15 cellular contexts compared by ENCODE assay signal in the genomic region with DNA sequence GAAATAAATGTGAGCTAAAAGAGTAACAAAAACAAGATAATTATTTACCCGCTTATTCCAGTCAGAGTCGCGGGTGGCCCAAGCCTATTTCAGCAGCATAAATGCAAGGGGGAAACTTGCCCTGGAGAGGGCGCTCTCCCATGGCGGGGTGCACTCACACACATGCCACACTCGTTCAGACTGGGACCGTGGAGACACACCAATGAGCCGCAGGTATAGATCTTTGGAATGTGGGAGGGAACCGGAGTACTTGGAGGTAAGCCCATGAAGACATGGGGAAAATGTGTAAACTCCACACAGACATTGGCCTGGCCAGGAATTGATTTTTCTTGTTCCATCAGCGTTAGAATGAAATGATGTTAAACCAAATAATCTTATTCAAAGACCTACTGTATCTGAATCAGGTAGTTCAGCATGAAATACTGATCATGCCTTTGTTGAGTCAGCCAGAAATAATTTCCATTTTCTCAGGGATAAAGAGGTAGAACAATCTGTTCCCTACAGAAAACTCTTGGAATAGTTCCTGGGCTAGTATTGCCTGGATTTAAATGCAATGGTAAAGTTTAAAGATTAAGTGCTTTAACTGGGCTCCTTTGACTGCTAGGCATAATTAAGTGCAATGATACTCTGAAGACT.
A peak's percentile ranks its signal among the peaks of the same experiment; 100 is the strongest.
DNase-seq lines count a peak whose midpoint lies in the region; ATAC-seq, FAIRE-seq and TF ChIP-seq lines count a peak whose summit lies in the region.
"Had no signal": no experiment of that assay in that cellular context is flagged by ENCODE, and none has a peak within 500 bp of the region (broad histone marks: within the 10 kb centered on the region; RNA-seq: fewer than 3 reads in every experiment).

No MANE protein-coding gene starts in this region.

- H4K20me1 ChIP-seq in HCT116 (ENCODE audit: insufficient read depth) (no peaks in the 10 kb centered on the region), K562 (replicated peaks; ENCODE audit: control insufficient read depth, insufficient read depth, low read length) (no peaks in the 10 kb centered on the region)

- TF ChIP-seq POLR2A in HCT116 (IDR thresholded peaks at IDR 0.05; ENCODE audit: borderline replicate concordance, extremely low read depth, insufficient read depth, insufficient read length): no peak
- TF ChIP-seq POLR2A in K562 (conservative IDR thresholded peaks at IDR 0.05): no peak
- TF ChIP-seq POLR2A in esophagus squamous epithelium (IDR thresholded peaks at IDR 0.05): no peak

- RAD21 ChIA-PET in HCT116 (lab: Charles Lee; ENCODE audit: low non-redundant PET in 1 of 2, low total read pairs in 2 of 2, uncharacterized antibody in 2 of 2, unreplicated experiment in 2 of 2): no interaction called here

- ATAC-seq in HCT116 (peak; percentile 91), K562 (peak; percentile 68; the same call in 2 of the 3 replicates), GM18520 (IDR thresholded peaks at IDR 0.05; ENCODE audit: unreplicated experiment) (no peak)
- ATAC-seq: left cardiac atrium had no signal

- DNase-seq in HCT116 (ENCODE audit: low read depth, low spot score): no peak
- peak in 2 of 4 experiments; percentile 7 to 8 for DNase-seq in K562 (ENCODE audit: extremely low read depth in 1 of 4, low spot score in 3 of 4)
- DNase-seq in iPS-NIHi7 (ENCODE audit: extremely low spot score): peak; percentile 87
- no peak for DNase-seq in NCI-H1436 treated with DMSO at 0.1 percent for 48 hours (lab: John Stamatoyannopoulos, UW)
- DNase-seq in esophagus squamous epithelium (lab: John Stamatoyannopoulos, UW): no peak
- DNase-seq in small intestine: no peak
- DNase-seq: activated CD4-positive, alpha-beta T cell treated with anti-CD3 and anti-CD28 coated beads, Interleukin-2, amount 50 U/mL, for 48 hours; CD8-positive, alpha-beta memory T cell; GF-D8; Kasumi-1; left cardiac atrium; NCI-H1417 treated with DMSO at 0.1 percent for 48 hours had no signal

- H3K4me2 ChIP-seq in HCT116 (ENCODE audit: low read length): no peak overlapping the region
- no peak overlapping the region for H3K4me2 ChIP-seq in K562 (ENCODE audit: insufficient read depth, low read length)

- POLR2A ChIA-PET in HCT116 (lab: Charles Lee) (no interaction called here), K562 (lab: Yijun Ruan, JAX) (no interaction called here)

- H3K79me2 ChIP-seq in HCT116 (ENCODE audit: insufficient read depth, low read length) (no peaks in the 10 kb centered on the region), K562 (ENCODE audit: control insufficient read depth, insufficient read depth, low read length) (no peaks in the 10 kb centered on the region)

- H3K9me3 ChIP-seq in HCT116 (ENCODE audit: control insufficient read depth in 1 of 2, insufficient read depth in 1 of 2, low read depth in 1 of 2, low read length in 2 of 2) (no peaks in the 10 kb centered on the region), K562 (replicated peaks; ENCODE audit: control insufficient read depth, insufficient read depth, low read depth, low read length) (no peaks in the 10 kb centered on the region), esophagus squamous epithelium (no peaks in the 10 kb centered on the region), small intestine (ENCODE audit: control insufficient read depth, low read depth) (no peaks in the 10 kb centered on the region)

- intact Hi-C loops in HCT116 (cut with micrococcal nuclease): no loop called here
- intact Hi-C loops in K562 (cut with micrococcal nuclease): no loop called here
- intact Hi-C loops in esophagus squamous epithelium (cut with DNase I): no loop called here

- H2AFZ ChIP-seq in HCT116 (ENCODE audit: low read depth, low read length, poor library complexity, severe bottlenecking) (no peak overlapping the region), K562 (ENCODE audit: low read depth, low read length) (no peak overlapping the region)

- CTCF ChIA-PET in HCT116 (lab: Charles Lee) (no interaction called here), K562 (lab: Yijun Ruan, JAX; ENCODE audit: low intra/inter-chr PET ratio) (no interaction called here)

- H3K36me3 ChIP-seq in HCT116 (ENCODE audit: control insufficient read depth in 1 of 2, insufficient read depth in 2 of 2, low read length in 2 of 2) (no peaks in the 10 kb centered on the region), K562 (ENCODE audit: control insufficient read depth, insufficient read depth, low read length) (no peaks in the 10 kb centered on the region), esophagus squamous epithelium (no peaks in the 10 kb centered on the region), small intestine (ENCODE audit: control insufficient read depth in 2 of 2, insufficient read depth in 2 of 2, low read length in 2 of 2) (no peaks in the 10 kb centered on the region)

- H3K9me2 ChIP-seq in HCT116 (ENCODE audit: insufficient read depth): no peaks in the 10 kb centered on the region

- H3K27me3 ChIP-seq in HCT116 (ENCODE audit: insufficient read depth, low read length): no peaks in the 10 kb centered on the region
- no peaks in the 10 kb centered on the region for H3K27me3 ChIP-seq in K562 (ENCODE audit: control insufficient read depth in 2 of 2, insufficient read depth in 2 of 2, low read length in 2 of 2)
- H3K27me3 ChIP-seq in esophagus squamous epithelium: peaks cover 0 to 1% (median 0%) of the 10 kb centered on the region in 4 donors
- no peaks in the 10 kb centered on the region for H3K27me3 ChIP-seq in small intestine (ENCODE audit: control insufficient read depth in 2 of 2, insufficient read depth in 2 of 2, low read length in 2 of 2)

- no peaks in the 10 kb centered on the region for H3K9me1 ChIP-seq in K562 (ENCODE audit: control insufficient read depth, insufficient read depth, low read length)

- no peak for FAIRE-seq in K562 (lab: Jason Lieb, UNC)
- no peak for FAIRE-seq in small intestine (lab: Jason Lieb, UNC)

- peak overlapping the region; percentile 12; the same call in 1 of the 2 replicates for H3K27ac ChIP-seq in 22Rv1
- H3K27ac ChIP-seq in HCT116 (ENCODE audit: low read depth, low read length): no peak overlapping the region
- H3K27ac ChIP-seq in K562 (ENCODE audit: extremely low read depth, low read depth, low read length): no peak overlapping the region
- H3K27ac ChIP-seq in esophagus squamous epithelium: no peak overlapping the region
- no peak overlapping the region for H3K27ac ChIP-seq in small intestine (ENCODE audit: low read depth in 1 of 2, low read length in 1 of 2)
- H3K27ac ChIP-seq: epithelial cell of prostate had no signal

- 29% methylated on average over 10 of the region's 10 CpGs for WGBS in K562 (ENCODE audit: insufficient coverage, low coverage, missing lambda C conversion rate)
- 36 to 43% methylated on average over 10 of the region's 10 CpGs for WGBS in esophagus squamous epithelium, 2 donors
- WGBS in small intestine, 3 donors: 40 to 44% (median 41%) methylated on average over 10 of the region's 10 CpGs

- in situ Hi-C loops in K562 (cut with MboI): no loop called here

- no peak for TF ChIP-seq EP300 in K562 (IDR thresholded peaks at IDR 0.05; ENCODE audit: low read length)

- no peak overlapping the region for H3K4me3 ChIP-seq in HCT116 (replicated peaks in 1 of 2; ENCODE audit: low read depth in 1 of 2, low read length in 2 of 2)
- H3K4me3 ChIP-seq in K562: no peak overlapping the region
- H3K4me3 ChIP-seq in esophagus squamous epithelium: no peak overlapping the region
- H3K4me3 ChIP-seq in small intestine (ENCODE audit: low read depth in 1 of 2, low read length in 2 of 2): no peak overlapping the region

- BruUV-seq in HCT116 (replicated peaks; lab: Mats Ljungman, UMichigan): no TSS peak
- BruUV-seq in K562 (replicated peaks; lab: Mats Ljungman, UMichigan): no TSS peak

- TF ChIP-seq RAD21 in HCT116 (IDR thresholded peaks at IDR 0.05; ENCODE audit: low read depth): no peak
- TF ChIP-seq RAD21 in K562 (CRISPR knock-in tag; conservative IDR thresholded peaks at IDR 0.05 in 1 of 2, IDR thresholded peaks at IDR 0.05 in 1 of 2): no peak

- no peak overlapping the region for H3K9ac ChIP-seq in HCT116 (ENCODE audit: low read length)
- H3K9ac ChIP-seq in K562 (ENCODE audit: insufficient read depth in 1 of 2, low read depth in 2 of 2, low read length in 2 of 2): no peak overlapping the region

- H3K4me1 ChIP-seq in HCT116 (ENCODE audit: control insufficient read depth in 1 of 2, insufficient read depth in 2 of 2, low read length in 2 of 2): no peaks in the 10 kb centered on the region; a peak in 1 of 4 replicates
- H3K4me1 ChIP-seq in K562 (replicated peaks in 1 of 2; ENCODE audit: control insufficient read depth in 2 of 2, insufficient read depth in 2 of 2, low read length in 2 of 2): no peaks in the 10 kb centered on the region
- no peaks in the 10 kb centered on the region for H3K4me1 ChIP-seq in esophagus squamous epithelium
- no peaks in the 10 kb centered on the region for H3K4me1 ChIP-seq in small intestine (ENCODE audit: control insufficient read depth in 2 of 2, insufficient read depth in 1 of 2, low read depth in 1 of 2, low read length in 1 of 2)

- TF ChIP-seq CTCF in 22Rv1 (IDR thresholded peaks at IDR 0.05) (peak; percentile 63), HCT116 (IDR thresholded peaks at IDR 0.05 in 2 of 3, conservative IDR thresholded peaks at IDR 0.05 in 1 of 3; ENCODE audit: borderline replicate concordance in 1 of 3, insufficient read depth in 1 of 3, low read depth in 2 of 3, low read length in 2 of 3) (peak in 2 of 3 experiments; percentile 55 to 64; a peak in 4 of 6 replicates), K562 (IDR thresholded peaks at IDR 0.05 in 2 of 3, conservative IDR thresholded peaks at IDR 0.05 in 1 of 3; ENCODE audit: insufficient read depth in 2 of 3, low read depth in 1 of 3, low read length in 3 of 3) (peak; percentile 25 to 35 (median 34); a peak in 3 of 6 replicates), esophagus squamous epithelium (IDR thresholded peaks at IDR 0.05) (peak in 1 of 6 experiments; percentile 7)

TF ChIP-seq in HCT116, 20 proteins besides CTCF, POLR2A, EP300 and RAD21 (continues in another document):
- TF ChIP-seq TCF7L2 (IDR thresholded peaks at IDR 0.05; ENCODE audit: borderline replicate concordance, extremely low read depth, insufficient read depth, insufficient read length) (no peak), CEBPB (IDR thresholded peaks at IDR 0.05; ENCODE audit: low read depth) (no peak), EZH2 (IDR thresholded peaks at IDR 0.05) (no peak)
- TF ChIP-seq, protein P1, sequence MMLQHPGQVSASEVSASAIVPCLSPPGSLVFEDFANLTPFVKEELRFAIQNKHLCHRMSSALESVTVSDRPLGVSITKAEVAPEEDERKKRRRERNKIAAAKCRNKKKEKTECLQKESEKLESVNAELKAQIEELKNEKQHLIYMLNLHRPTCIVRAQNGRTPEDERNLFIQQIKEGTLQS (IDR thresholded peaks at IDR 0.05): no peak

TF ChIP-seq in K562, 482 proteins besides CTCF, POLR2A, EP300 and RAD21 (continues in another document):
- TF ChIP-seq ZNF197 (CRISPR knock-in tag; IDR thresholded peaks at IDR 0.05; ENCODE audit: low read depth): no peak
- TF ChIP-seq EWSR1 (IDR thresholded peaks at IDR 0.05; ENCODE audit: borderline replicate concordance, low read depth, partially characterized antibody): no peak
- TF ChIP-seq BRD4 (IDR thresholded peaks at IDR 0.05): no peak
- TF ChIP-seq MECOM (CRISPR knock-in tag; IDR thresholded peaks at IDR 0.05): no peak
- TF ChIP-seq TAF7 (tag; IDR thresholded peaks at IDR 0.05): no peak
- TF ChIP-seq PTRF (tag; IDR thresholded peaks at IDR 0.05): no peak
